Comparison of ENCODE assay signal across 20 cellular contexts in genomic region chr2:178650554-178650953, GRCh38.
"Had no signal": no experiment of that assay in that cellular context is flagged by ENCODE, and none has a peak within 500 bp of the region (broad histone marks: within the 10 kb centered on the region; RNA-seq: fewer than 3 reads in every experiment).

No MANE protein-coding gene starts in this region.

- H3K27ac ChIP-seq: dorsolateral prefrontal cortex, esophagus squamous epithelium, hepatocyte, thoracic aorta, transverse colon had no signal

- DNase-seq: cortex of kidney; dorsolateral prefrontal cortex; effector CD8-positive, alpha-beta T cell; esophagus squamous epithelium; foreskin fibroblast; head of caudate nucleus; left colon; mucosa of descending colon; natural killer cell; posterior cingulate gyrus; right cardiac atrium; stimulated activated CD4-positive, alpha-beta T cell treated with anti-CD3 and anti-CD28 coated beads, Interleukin-4, amount 100 ng/mL, for 1 hour; stimulated activated naive CD8-positive, alpha-beta T cell treated with anti-CD3 and anti-CD28 coated beads, Interleukin-15, amount 100 ng/mL, for 72 hours; transverse colon had no signal

- H3K27me3 ChIP-seq: dorsolateral prefrontal cortex, esophagus squamous epithelium, hepatocyte, transverse colon had no signal

- H3K4me2 ChIP-seq: hepatocyte had no signal

- H3K36me3 Mint-ChIP-seq: natural killer cell had no signal

- ATAC-seq: left colon; mucosa of descending colon; natural killer cell; stimulated activated memory B cell treated with anti-CD40 and anti-IgM and Interleukin-4, amounts not matched to agents 10 μg/mL and 1 μg/mL and 100 μg/mL, for 72 hours; stimulated activated naive CD8-positive, alpha-beta T cell treated with anti-CD3 and anti-CD28 coated beads, Interleukin-15, amount 100 ng/mL, for 72 hours had no signal

- H3K27me3 Mint-ChIP-seq: central memory CD8-positive, alpha-beta T cell; stimulated activated memory B cell treated with anti-CD40 and anti-IgM and Interleukin-4, amounts not matched to agents 10 μg/mL and 1 μg/mL and 100 μg/mL, for 72 hours; stimulated activated naive CD8-positive, alpha-beta T cell treated with anti-CD3 and anti-CD28 coated beads, Interleukin-15, amount 100 ng/mL, for 72 hours had no signal

- H2AFZ ChIP-seq: hepatocyte had no signal

- H3K9me3 ChIP-seq: esophagus squamous epithelium, mucosa of descending colon, thoracic aorta, transverse colon had no signal

- H3K4me3 ChIP-seq: dorsolateral prefrontal cortex, esophagus squamous epithelium, hepatocyte, mucosa of descending colon, thoracic aorta, transverse colon had no signal

- H3K36me3 ChIP-seq: esophagus squamous epithelium, thoracic aorta, transverse colon had no signal

- H3K4me1 Mint-ChIP-seq: central memory CD8-positive, alpha-beta T cell; natural killer cell; neural crest cell; stimulated activated memory B cell treated with anti-CD40 and anti-IgM and Interleukin-4, amounts not matched to agents 10 μg/mL and 1 μg/mL and 100 μg/mL, for 72 hours; stimulated activated naive CD8-positive, alpha-beta T cell treated with anti-CD3 and anti-CD28 coated beads, Interleukin-15, amount 100 ng/mL, for 72 hours had no signal

- H3K4me3 Mint-ChIP-seq: central memory CD8-positive, alpha-beta T cell; natural killer cell; neural crest cell; stimulated activated memory B cell treated with anti-CD40 and anti-IgM and Interleukin-4, amounts not matched to agents 10 μg/mL and 1 μg/mL and 100 μg/mL, for 72 hours; stimulated activated naive CD8-positive, alpha-beta T cell treated with anti-CD3 and anti-CD28 coated beads, Interleukin-15, amount 100 ng/mL, for 72 hours had no signal

- FAIRE-seq: urothelium cell line had no signal

- H3K79me2 ChIP-seq: hepatocyte had no signal

- H3K4me1 ChIP-seq: esophagus squamous epithelium, transverse colon had no signal

- H3K27ac Mint-ChIP-seq: natural killer cell; stimulated activated memory B cell treated with anti-CD40 and anti-IgM and Interleukin-4, amounts not matched to agents 10 μg/mL and 1 μg/mL and 100 μg/mL, for 72 hours; stimulated activated naive CD8-positive, alpha-beta T cell treated with anti-CD3 and anti-CD28 coated beads, Interleukin-15, amount 100 ng/mL, for 72 hours had no signal

- H3K9me3 Mint-ChIP-seq: central memory CD8-positive, alpha-beta T cell; natural killer cell; stimulated activated memory B cell treated with anti-CD40 and anti-IgM and Interleukin-4, amounts not matched to agents 10 μg/mL and 1 μg/mL and 100 μg/mL, for 72 hours; stimulated activated naive CD8-positive, alpha-beta T cell treated with anti-CD3 and anti-CD28 coated beads, Interleukin-15, amount 100 ng/mL, for 72 hours had no signal
